Comparison of ENCODE assay signal across 25 cellular contexts in the genomic region with DNA sequence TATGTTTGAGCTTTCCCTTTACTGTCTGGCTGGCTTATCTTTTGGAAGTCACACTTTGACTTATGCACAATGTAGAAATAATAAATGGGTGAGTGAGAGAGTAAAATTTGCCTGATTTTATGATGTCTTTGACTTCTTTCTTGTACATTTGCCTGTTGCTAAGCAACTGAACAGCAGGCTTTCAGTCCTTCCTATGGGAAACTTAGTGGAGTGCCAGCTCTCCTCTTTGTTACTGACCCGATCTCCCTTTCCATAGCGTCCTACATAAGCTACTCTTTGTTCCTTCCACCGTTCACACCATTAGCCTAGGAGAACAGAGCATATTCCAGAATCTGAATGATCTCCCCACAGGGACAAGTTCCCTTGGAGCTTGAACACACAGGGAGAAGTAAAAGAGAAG. TPM values are rescaled to one million over a fixed set of nuclear protein-coding genes. Genes with fewer than 3 reads are reported as not detected.
DNase-seq lines count a peak whose midpoint lies in the region; ATAC-seq and TF ChIP-seq lines count a peak whose summit lies in the region.
"Had no signal": no experiment of that assay in that cellular context is flagged by ENCODE, and none has a peak within 500 bp of the region (broad histone marks: within the 10 kb centered on the region; RNA-seq: fewer than 3 reads in every experiment).

No MANE protein-coding gene starts in this region.

- no peak overlapping the region for H3K18ac ChIP-seq in neuronal stem cell (ENCODE audit: low read length)

- no peak for DNase-seq in GM23338 (ENCODE audit: low spot score)
- DNase-seq in NCI-H526 (lab: John Stamatoyannopoulos, UW), result peak; percentile 61 to 62
- DNase-seq in foreskin melanocyte, result peak; percentile 1
- peak; percentile 14 for DNase-seq in neuronal stem cell (ENCODE audit: low spot score)
- no peak for DNase-seq in colonic mucosa
- DNase-seq in OCI-LY7 (ENCODE audit: low spot score), result no peak
- DNase-seq: C1 segment of cervical spinal cord; CD4-positive, alpha-beta memory T cell; COR-L47; DND-41; GM23248; NCI-H1092; NCI-H1436 treated with DMSO at 0.1 percent for 48 hours; NCI-H187 treated with DMSO at 0.1 percent for 48 hours; NCI-H446; NCI-H69; SHP77 had no signal

- no peaks in the 10 kb centered on the region for H3K36me3 Mint-ChIP-seq in GM23338 (ENCODE audit: low read depth)
- H3K36me3 Mint-ChIP-seq: IgD-negative memory B cell had no signal

- H3K4me1 Mint-ChIP-seq in GM23338, result no peaks in the 10 kb centered on the region
- H3K4me1 Mint-ChIP-seq: CD4-positive, alpha-beta memory T cell; IgD-negative memory B cell had no signal

- POLR2A ChIA-PET in OCI-LY7 (lab: Charles Lee), result no interaction called here

- H4K20me1 ChIP-seq in GM23338 (replicated peaks; ENCODE audit: insufficient read depth) (no peaks in the 10 kb centered on the region), OCI-LY7 (ENCODE audit: insufficient read depth, low read length) (no peaks in the 10 kb centered on the region)

- H3K4me1 ChIP-seq in GM23338 (ENCODE audit: insufficient read depth) (peaks cover 10% of the 10 kb centered on the region; the same call in 1 of the 2 replicates), neuronal stem cell (ENCODE audit: control insufficient read depth in 2 of 2, insufficient read depth in 1 of 2, low read depth in 1 of 2, low read length in 2 of 2) (peaks cover 0 to 11% of the 10 kb centered on the region in 2 donors), colonic mucosa (no peaks in the 10 kb centered on the region), OCI-LY7 (ENCODE audit: insufficient read depth, low read length, poor library complexity, severe bottlenecking) (no peaks in the 10 kb centered on the region)
- H3K4me1 ChIP-seq: HAP-1 had no signal

- intact Hi-C loops in colonic mucosa (cut with DNase I) (no loop called here), OCI-LY7 (cut with micrococcal nuclease; ENCODE audit: unreplicated experiment) (no loop called here)

- CTCF ChIA-PET in OCI-LY7 (lab: Charles Lee; ENCODE audit: unreplicated experiment), result no interaction called here

- no peak overlapping the region for H3K4me3 ChIP-seq in GM23338
- H3K4me3 ChIP-seq in neuronal stem cell (ENCODE audit: low read length in 2 of 2), result no peak overlapping the region
- H3K4me3 ChIP-seq in colonic mucosa, result no peak overlapping the region
- no peak overlapping the region for H3K4me3 ChIP-seq in OCI-LY7 (ENCODE audit: low read depth, low read length, poor library complexity, severe bottlenecking)
- H3K4me3 ChIP-seq: GM23248, HAP-1 had no signal

- no peak overlapping the region for H2BK12ac ChIP-seq in neuronal stem cell (ENCODE audit: low read length)

- no peaks in the 10 kb centered on the region for H3K79me1 ChIP-seq in neuronal stem cell (ENCODE audit: low read depth, low read length)

- H3K27me3 Mint-ChIP-seq in GM23338 (ENCODE audit: insufficient read depth, low read depth, poor library complexity), result peaks cover 4% of the 10 kb centered on the region

- H3K4me2 ChIP-seq in GM23338, result no peak overlapping the region
- H3K4me2 ChIP-seq in neuronal stem cell (ENCODE audit: insufficient read depth, low read length, poor library complexity, severe bottlenecking), result no peak overlapping the region
- no peak overlapping the region for H3K4me2 ChIP-seq in OCI-LY7 (ENCODE audit: low read length)

- ATAC-seq in GM23338 (peak; percentile 68), HG02938 (IDR thresholded peaks at IDR 0.05; ENCODE audit: unreplicated experiment) (no peak)
- ATAC-seq: Panc1 had no signal

- TF ChIP-seq CTCF in GM23338 (conservative IDR thresholded peaks at IDR 0.05; ENCODE audit: low read depth in 2 of 2) (no peak), colonic mucosa (IDR thresholded peaks at IDR 0.05) (no peak), OCI-LY7 (conservative IDR thresholded peaks at IDR 0.05; ENCODE audit: low read length) (no peak)

- no peak overlapping the region for H3K23ac ChIP-seq in neuronal stem cell (ENCODE audit: low read depth, low read length, poor library complexity)

- no peak overlapping the region for H2BK15ac ChIP-seq in neuronal stem cell (ENCODE audit: low read length)

- H3K9me3 Mint-ChIP-seq in GM23338, result no peaks in the 10 kb centered on the region
- H3K9me3 Mint-ChIP-seq: CD4-positive, alpha-beta memory T cell; IgD-negative memory B cell had no signal

- H3K14ac ChIP-seq in neuronal stem cell (ENCODE audit: low read length), result no peak overlapping the region

- no peaks in the 10 kb centered on the region for H3K79me2 ChIP-seq in GM23338 (replicated peaks; ENCODE audit: insufficient read depth)
- no peaks in the 10 kb centered on the region for H3K79me2 ChIP-seq in OCI-LY7 (ENCODE audit: insufficient read depth, low read depth, low read length)

- BruUV-seq in OCI-LY7 (replicated peaks; lab: Mats Ljungman, UMichigan), result no TSS peak

- no CpG with 5 or more reads among the region's 3 CpGs for WGBS in neuronal stem cell (ENCODE audit: extremely low coverage in 2 of 2, insufficient read length in 2 of 2, insufficient replicate concordance in 1 of 2), 2 donors

- H3K27ac ChIP-seq in GM23338 (ENCODE audit: low read depth) (no peak overlapping the region), neuronal stem cell (replicated peaks; ENCODE audit: low read length) (no peak overlapping the region), colonic mucosa (no peak overlapping the region), OCI-LY7 (ENCODE audit: low read depth, low read length, poor library complexity, severe bottlenecking) (no peak overlapping the region)
- H3K27ac ChIP-seq: GM23248, RWPE1 had no signal

- H2AFZ ChIP-seq in GM23338 (no peak overlapping the region), neuronal stem cell (ENCODE audit: low read length) (no peak overlapping the region), OCI-LY7 (ENCODE audit: low read length) (no peak overlapping the region)
- H2AFZ ChIP-seq: GM23248 had no signal

- H2AK5ac ChIP-seq in neuronal stem cell (ENCODE audit: low read depth, low read length), result no peak overlapping the region

- H3K27me3 ChIP-seq in GM23338 (ENCODE audit: insufficient read depth) (no peaks in the 10 kb centered on the region), neuronal stem cell (ENCODE audit: control insufficient read depth in 3 of 3, insufficient read depth in 3 of 3, low read depth in 1 of 3, low read length in 3 of 3) (peaks cover 0 to 2% (median 0%) of the 10 kb centered on the region in 3 experiments), colonic mucosa (no peaks in the 10 kb centered on the region)

- H3K9me2 ChIP-seq in GM23338 (ENCODE audit: insufficient read depth) (no peaks in the 10 kb centered on the region; the same call in 1 of the 2 replicates), OCI-LY7 (ENCODE audit: insufficient read depth, low read length) (no peaks in the 10 kb centered on the region)

- H3K9me3 ChIP-seq in neuronal stem cell (replicated peaks in 1 of 2; ENCODE audit: control insufficient read depth in 2 of 2, insufficient read depth in 1 of 2, low read depth in 1 of 2, low read length in 2 of 2) (no peaks in the 10 kb centered on the region), colonic mucosa (no peaks in the 10 kb centered on the region), OCI-LY7 (ENCODE audit: low read length) (no peaks in the 10 kb centered on the region)
- H3K9me3 ChIP-seq: HAP-1 had no signal

- no peak overlapping the region for H3K4me3 Mint-ChIP-seq in GM23338
- H3K4me3 Mint-ChIP-seq: CD4-positive, alpha-beta memory T cell; IgD-negative memory B cell had no signal

- no peaks in the 10 kb centered on the region for H3F3A ChIP-seq in GM23338 (replicated peaks; ENCODE audit: low read depth)

- no peak overlapping the region for H2BK5ac ChIP-seq in neuronal stem cell (ENCODE audit: low read length)

- no peak overlapping the region for H4K91ac ChIP-seq in neuronal stem cell (ENCODE audit: low read depth, low read length, poor library complexity)

- no peaks in the 10 kb centered on the region for H3K36me3 ChIP-seq in GM23338 (ENCODE audit: insufficient read depth)
- H3K36me3 ChIP-seq in neuronal stem cell (replicated peaks in 1 of 2; ENCODE audit: control insufficient read depth in 2 of 2, insufficient read depth in 2 of 2, low read length in 2 of 2), result no peaks in the 10 kb centered on the region
- no peaks in the 10 kb centered on the region for H3K36me3 ChIP-seq in colonic mucosa
- no peaks in the 10 kb centered on the region for H3K36me3 ChIP-seq in OCI-LY7 (ENCODE audit: insufficient read depth, low read length)
- H3K36me3 ChIP-seq: HAP-1 had no signal

- H3K27ac Mint-ChIP-seq in GM23338, result no peak overlapping the region
- H3K27ac Mint-ChIP-seq: CD4-positive, alpha-beta memory T cell; IgD-negative memory B cell had no signal

- H3K4ac ChIP-seq in neuronal stem cell (ENCODE audit: low read length), result no peak overlapping the region

- no peak overlapping the region for H4K8ac ChIP-seq in neuronal stem cell (ENCODE audit: low read depth, low read length)

- no peak overlapping the region for H2BK120ac ChIP-seq in neuronal stem cell (ENCODE audit: low read depth, low read length)

- H3K9ac ChIP-seq in neuronal stem cell (ENCODE audit: low read depth, low read length, poor library complexity), result no peak overlapping the region
- H3K9ac ChIP-seq in colonic mucosa (ENCODE audit: low read depth in 2 of 2, low read length in 2 of 2), result no peak overlapping the region
- H3K9ac ChIP-seq: GM23248 had no signal

TF ChIP-seq in GM23338, 12 proteins besides CTCF, POLR2A, EP300 and RAD21 (continues in another document):
- TF ChIP-seq ZNF331 (CRISPR knock-in tag; IDR thresholded peaks at IDR 0.05; ENCODE audit: low read depth), result no peak
- no peak for TF ChIP-seq EZH2 (IDR thresholded peaks at IDR 0.05; ENCODE audit: low read depth, unreplicated experiment)
- no peak for TF ChIP-seq EZH2phosphoT487 (IDR thresholded peaks at IDR 0.05; ENCODE audit: unreplicated experiment)
- no peak for TF ChIP-seq CREB1 (CRISPR knock-in tag; IDR thresholded peaks at IDR 0.05; ENCODE audit: low read depth)

RNA-seq across cellular contexts. Expression of gene TAS2R60, which starts 4.2 kb away (rescaled TPM):
- 4.0 and 5.0 TPM in 2 replicates for total RNA-seq in GM23338 (2014; rRNA removed; shearing (Covaris generic))
- polyA plus RNA-seq in GM23338 (2016; fragmentation: Nextera tagmentation; extraction: Ambion mirVana), result 0.37 TPM in 1 of 2 replicates, not detected in the other
- polyA plus RNA-seq in neuronal stem cell (2013, experiment 1 of 2), result not detected
- polyA plus RNA-seq in neuronal stem cell (2013, experiment 2 of 2), result not detected
- total RNA-seq in colonic mucosa (not detected), OCI-LY7 (2022) (not detected in 2 replicates)
- total RNA-seq in OCI-LY7 (2014; rRNA removed; shearing (Covaris generic)), result not detected in 2 replicates
- total RNA-seq: A673; GM23248; SK-MEL-5; T-helper 1 cell treated with Interleukin-12 subunit alpha and Interleukin-12 subunit beta and Interleukin-4 antibody, amounts not matched to agents 30 ng/mL and 1 ng/mL, for 36 hours had no signal
- polyA plus RNA-seq: GM23248, IgD-negative memory B cell had no signal

RNA-seq across cellular contexts. Expression of gene TAS2R41, which starts 30.2 kb away (rescaled TPM):
- total RNA-seq in GM23338 (2014; rRNA removed; shearing (Covaris generic)), result 1.2 and 2.9 TPM in 2 replicates
- polyA plus RNA-seq in GM23338 (2016; fragmentation: Nextera tagmentation; extraction: Ambion mirVana), result not detected in 2 replicates
- not detected for polyA plus RNA-seq in neuronal stem cell (2013, experiment 1 of 2)
- polyA plus RNA-seq in neuronal stem cell (2013, experiment 2 of 2), result not detected
- total RNA-seq in colonic mucosa, result not detected
- total RNA-seq in OCI-LY7 (2014; rRNA removed; shearing (Covaris generic)), result not detected in 2 replicates
- total RNA-seq in OCI-LY7 (2022), result not detected in 2 replicates
- total RNA-seq: A673; GM23248; SK-MEL-5; T-helper 1 cell treated with Interleukin-12 subunit alpha and Interleukin-12 subunit beta and Interleukin-4 antibody, amounts not matched to agents 30 ng/mL and 1 ng/mL, for 36 hours had no signal
- polyA plus RNA-seq: CD4-positive, alpha-beta memory T cell; GM23248; IgD-negative memory B cell had no signal

RNA-seq across cellular contexts. Expression of gene EPHA1, which starts 38.8 kb away (rescaled TPM):
- total RNA-seq in GM23338 (2014; rRNA removed; shearing (Covaris generic)), result 119 and 154 TPM in 2 replicates
- polyA plus RNA-seq in GM23338 (2016; fragmentation: Nextera tagmentation; extraction: Ambion mirVana), result 60.7 and 66.1 TPM in 2 replicates
- polyA plus RNA-seq in neuronal stem cell (2013, experiment 1 of 2), result 0.24 TPM
- polyA plus RNA-seq in neuronal stem cell (2013, experiment 2 of 2), result 0.15 TPM
- total RNA-seq in colonic mucosa, result 10 to 100 TPM; 16.0 to 18.4 TPM
- total RNA-seq in OCI-LY7 (2014; rRNA removed; shearing (Covaris generic)), result not detected in 2 replicates
- total RNA-seq in OCI-LY7 (2022), result not detected in 2 replicates
- total RNA-seq: GM23248, SK-MEL-5 had no signal

Comparison
In these comparisons a context has a peak if more than half of its experiments do, and no peak if none do; other contexts are left out.
1. DNase-seq: peak in NCI-H526 (2 of 2), foreskin melanocyte (single experiment) and neuronal stem cell (single experiment); none in GM23338 (single experiment), colonic mucosa (single experiment) and OCI-LY7 (single experiment).
2. RNA of gene EPHA1, which starts 38.8 kb away (total RNA-seq): 119 to 154 TPM in GM23338 and 16.0 to 18.4 TPM in colonic mucosa; not detected in OCI-LY7; every median in the first group is over 10 times any median in the second.